Comparison of ENCODE assay signal across 12 cellular contexts in the genomic region with DNA sequence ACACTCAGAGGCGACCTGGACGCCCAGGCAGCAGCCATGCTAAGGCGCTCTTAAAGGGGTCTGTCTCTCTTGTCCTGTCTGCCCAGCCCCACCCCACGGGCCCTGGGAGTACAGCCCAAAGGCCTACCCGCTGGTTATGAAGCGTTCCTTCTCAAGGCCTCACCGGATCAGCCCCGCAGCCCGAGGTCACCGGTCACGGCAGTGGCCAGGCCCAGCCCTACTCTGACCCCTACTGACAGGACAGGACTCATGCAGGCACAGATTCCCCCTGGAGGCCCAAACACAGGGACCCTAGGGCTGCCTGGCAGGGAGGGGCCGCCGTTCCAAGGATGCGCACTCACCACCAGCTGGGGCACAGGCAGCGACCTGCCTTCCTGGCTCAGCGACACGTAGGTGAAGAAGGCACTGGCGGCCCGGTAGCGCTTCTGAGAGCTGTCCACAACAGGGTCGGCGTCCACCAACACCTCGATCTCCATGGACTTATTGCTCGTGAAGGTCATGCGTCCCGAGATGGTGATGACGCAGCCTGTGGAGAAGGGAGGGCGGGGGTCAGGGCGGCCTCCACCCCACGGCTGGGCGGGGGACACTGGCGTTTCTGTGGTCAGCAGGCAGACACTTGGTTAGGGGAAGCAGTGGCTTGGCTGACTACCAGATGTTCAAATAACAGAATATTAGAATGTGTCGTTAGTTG. TPM values are rescaled to one million over a fixed set of nuclear protein-coding genes. Genes with fewer than 3 reads are reported as not detected.
A peak's percentile ranks its signal among the peaks of the same experiment; 100 is the strongest.
DNase-seq lines count a peak whose midpoint lies in the region; ATAC-seq and TF ChIP-seq lines count a peak whose summit lies in the region.
"Had no signal": no experiment of that assay in that cellular context is flagged by ENCODE, and none has a peak within 500 bp of the region (broad histone marks: within the 10 kb centered on the region; RNA-seq: fewer than 3 reads in every experiment).

No MANE protein-coding gene starts in this region.

- H3K36me3 Mint-ChIP-seq in immature natural killer cell = peaks cover 0 to 10% (median 0%) of the 10 kb centered on the region in 3 donors
- H3K36me3 Mint-ChIP-seq: naive B cell had no signal

- no peak overlapping the region for H3K27ac Mint-ChIP-seq in immature natural killer cell
- H3K27ac Mint-ChIP-seq: naive B cell had no signal

- DNase-seq in BE2C (no peak), OCI-M1 (lab: John Stamatoyannopoulos, UW) (peak; percentile 7), myocyte (ENCODE audit: low read depth) (peak; percentile 82), activated gamma-delta T cell (lab: John Stamatoyannopoulos, UW) (no peak), immature natural killer cell (no peak), NCI-H345 (lab: John Stamatoyannopoulos, UW) (no peak)
- DNase-seq: activated effector memory CD4-positive, alpha-beta T cell treated with anti-CD3 and anti-CD28 coated beads, Interleukin-2, amount 50 U/mL, for 16 hours; naive B cell; NCI-H2081 treated with DMSO at 0.1 percent for 48 hours had no signal

- no peaks in the 10 kb centered on the region for H3K4me1 ChIP-seq in BE2C

- no peak overlapping the region for H3K4me3 Mint-ChIP-seq in immature natural killer cell
- H3K4me3 Mint-ChIP-seq: naive B cell had no signal

- peak; percentile 32; the same call in 1 of the 2 replicates for TF ChIP-seq CTCF in BE2C (IDR thresholded peaks at IDR 0.05; ENCODE audit: low read depth, low read length)

- H3K36me3 ChIP-seq in BE2C = no peaks in the 10 kb centered on the region

- no peaks in the 10 kb centered on the region for H3K9me3 Mint-ChIP-seq in immature natural killer cell
- H3K9me3 Mint-ChIP-seq: naive B cell had no signal

- no peaks in the 10 kb centered on the region for H3K27me3 ChIP-seq in BE2C

- no peaks in the 10 kb centered on the region for H3K4me1 Mint-ChIP-seq in immature natural killer cell
- H3K4me1 Mint-ChIP-seq: naive B cell had no signal

- peaks cover 0 to 3% (median 0%) of the 10 kb centered on the region in 3 donors for H3K27me3 Mint-ChIP-seq in immature natural killer cell (ENCODE audit: low read depth in 3 of 3)
- H3K27me3 Mint-ChIP-seq: naive B cell had no signal

- no peak overlapping the region for H3K4me3 ChIP-seq in BE2C (ENCODE audit: low read depth, low read length)

- ATAC-seq in esophagus mucosa = peak; percentile 5
- ATAC-seq in HG02588 (IDR thresholded peaks at IDR 0.05; ENCODE audit: unreplicated experiment) = no peak

- H3K9me3 ChIP-seq in BE2C = no peaks in the 10 kb centered on the region

RNA-seq across cellular contexts. Expression of gene GPR153, which starts 20.0 kb away (rescaled TPM):
- polyA plus RNA-seq in BE2C (2012; ENCODE audit: insufficient read depth, insufficient read length, low read depth) = 2.1 TPM
- total RNA-seq in esophagus mucosa (9.1 TPM), myocyte (192 and 339 TPM in 2 replicates)
- polyA plus RNA-seq in myocyte (2012) = 66.5 TPM
- polyA plus RNA-seq in immature natural killer cell = 1 to 10 TPM in 1 of 3 donors, under 1 TPM in 2; 0.58 to 1.5 (median 0.68) TPM

RNA-seq across cellular contexts. Expression of gene HES3, which starts 36.9 kb away (rescaled TPM):
- polyA plus RNA-seq in BE2C (2012; ENCODE audit: insufficient read depth, insufficient read length, low read depth) = not detected
- not detected for total RNA-seq in esophagus mucosa
- total RNA-seq in myocyte = not detected in 2 replicates
- not detected for polyA plus RNA-seq in myocyte (2012)
- not detected for polyA plus RNA-seq in immature natural killer cell
- total RNA-seq: T-helper 2 cell treated with Interferon-gamma antibody and Interleukin-4, amounts not matched to agents 100 ng/mL and 5 ng/mL, for 36 hours had no signal

RNA-seq across cellular contexts. Expression of gene ICMT, which starts 45.1 kb away (rescaled TPM):
- polyA plus RNA-seq in BE2C (2012; ENCODE audit: insufficient read depth, insufficient read length, low read depth) = 25.8 TPM
- total RNA-seq in esophagus mucosa = 40.3 TPM
- 180 and 182 TPM in 2 replicates for total RNA-seq in myocyte
- 68.8 TPM for polyA plus RNA-seq in myocyte (2012)
- polyA plus RNA-seq in immature natural killer cell = 10 to 100 TPM; 17.3 to 30.7 (median 20.4) TPM

Comparison
In these comparisons a context has a peak if more than half of its experiments do, and no peak if none do; other contexts are left out.
1. DNase-seq: peak in OCI-M1 (single experiment) and myocyte (single experiment); none in BE2C (single experiment), activated gamma-delta T cell (single experiment), immature natural killer cell (0 of 3) and NCI-H345 (single experiment).
2. RNA of gene GPR153, which starts 20.0 kb away (total RNA-seq): 192 to 339 TPM in myocyte; 9.1 TPM in esophagus mucosa (single experiment); every median in the first group is over 10 times any median in the second.